20 cellular contexts compared by ENCODE assay signal in the genomic region with DNA sequence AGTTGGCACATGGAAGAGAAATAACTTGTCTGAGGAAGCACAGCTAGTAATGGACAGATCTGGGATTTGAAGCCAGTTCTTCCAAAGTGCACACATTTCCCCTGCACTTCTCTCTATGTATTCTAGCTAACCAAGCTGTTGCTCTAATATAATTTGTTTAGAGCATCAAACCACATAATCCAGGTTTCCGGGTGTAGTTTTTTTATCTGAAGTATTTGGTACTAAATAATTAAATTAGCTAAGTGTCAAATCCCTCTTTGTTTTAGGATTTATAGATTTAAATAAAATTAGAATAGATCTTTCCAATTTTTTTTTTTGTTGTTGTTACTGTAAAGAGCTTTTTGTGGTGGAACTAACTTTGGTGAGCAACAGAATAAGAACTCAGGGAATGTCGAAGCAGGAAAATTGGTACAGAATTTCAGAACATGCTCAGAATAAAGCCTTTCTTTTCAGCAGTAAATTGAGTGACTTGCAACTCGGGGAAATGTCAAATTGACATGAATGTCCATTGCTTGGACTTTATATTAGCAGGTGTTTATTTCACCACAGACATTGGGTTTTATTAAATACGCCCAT.
"Had no signal": no experiment of that assay in that cellular context is flagged by ENCODE, and none has a peak within 500 bp of the region (broad histone marks: within the 10 kb centered on the region; RNA-seq: fewer than 3 reads in every experiment).

No MANE protein-coding gene starts in this region.

- H3K27me3 Mint-ChIP-seq: activated B cell treated with CpG ODN at 0.5 μM for 24 hours; central memory CD8-positive, alpha-beta T cell; naive thymus-derived CD8-positive, alpha-beta T cell; T-helper 17 cell had no signal

- H3K4me3 ChIP-seq: breast epithelium, coronary artery, esophagus squamous epithelium, heart left ventricle, prostate gland, transverse colon had no signal

- H3K4me3 Mint-ChIP-seq: activated B cell treated with CpG ODN at 0.5 μM for 24 hours; activated naive CD8-positive, alpha-beta T cell treated with anti-CD3 and anti-CD28 coated beads, Interleukin-2, amount 10 ng/mL, durations not matched to agents 7 days and 5 days; central memory CD8-positive, alpha-beta T cell; endodermal cell; mesothelial cell of epicardium; naive thymus-derived CD8-positive, alpha-beta T cell had no signal

- H3K27ac Mint-ChIP-seq: activated B cell treated with CpG ODN at 0.5 μM for 24 hours; activated naive CD8-positive, alpha-beta T cell treated with anti-CD3 and anti-CD28 coated beads, Interleukin-2, amount 10 ng/mL, durations not matched to agents 7 days and 5 days; endodermal cell; mesothelial cell of epicardium; naive thymus-derived CD8-positive, alpha-beta T cell; T-helper 17 cell had no signal

- ATAC-seq: heart left ventricle; left ventricle myocardium superior; naive thymus-derived CD8-positive, alpha-beta T cell; T-helper 17 cell had no signal

- H3K9me3 Mint-ChIP-seq: central memory CD8-positive, alpha-beta T cell; endodermal cell had no signal

- H3K27ac ChIP-seq: breast epithelium, coronary artery, esophagus squamous epithelium, heart left ventricle, prostate gland, transverse colon had no signal

- H3K36me3 ChIP-seq: breast epithelium, esophagus squamous epithelium, heart left ventricle, prostate gland, transverse colon had no signal

- H3K9me3 ChIP-seq: esophagus squamous epithelium, prostate gland, transverse colon had no signal

- H3K27me3 ChIP-seq: breast epithelium, esophagus squamous epithelium, heart left ventricle, transverse colon had no signal

- DNase-seq: activated B cell treated with CpG ODN at 0.5 μM for 24 hours; activated CD4-positive, alpha-beta T cell treated with anti-CD3 and anti-CD28 coated beads for 4 hours; activated gamma-delta T cell treated with Interleukin-2 at 50 U/mL for 16 hours; activated naive CD8-positive, alpha-beta T cell treated with anti-CD3 and anti-CD28 coated beads, Interleukin-2, amount 10 ng/mL, durations not matched to agents 7 days and 5 days; anterior cingulate cortex; endodermal cell; esophagus squamous epithelium; heart left ventricle; left ventricle myocardium superior; mammary epithelial cell; naive thymus-derived CD8-positive, alpha-beta T cell; stimulated activated CD4-positive, alpha-beta T cell treated with anti-CD3 and anti-CD28 coated beads, Interleukin-4, amount 100 ng/mL, for 4 hours; SW 1271; T-helper 17 cell; transverse colon had no signal

- H3K4me1 ChIP-seq: breast epithelium, esophagus squamous epithelium, heart left ventricle, prostate gland had no signal

- H3K4me1 Mint-ChIP-seq: endodermal cell, mesothelial cell of epicardium, T-helper 17 cell had no signal

- H3K36me3 Mint-ChIP-seq: mesothelial cell of epicardium had no signal
